In genomic region chr1:1678581-1679380, GRCh38 we compare ENCODE assay signal across 10 cellular contexts. TPM values are rescaled to one million over a fixed set of nuclear protein-coding genes. Genes with fewer than 3 reads are reported as not detected.
DNase-seq lines count a peak whose midpoint lies in the region; ATAC-seq and TF ChIP-seq lines count a peak whose summit lies in the region.
"Had no signal": no experiment of that assay in that cellular context is flagged by ENCODE, and none has a peak within 500 bp of the region (broad histone marks: within the 10 kb centered on the region; RNA-seq: fewer than 3 reads in every experiment).

No MANE protein-coding gene starts in this region.

- no peaks in the 10 kb centered on the region for H3K9me3 ChIP-seq in lower lobe of right lung
- H3K9me3 ChIP-seq: neutrophil had no signal

- H3K9me3 Mint-ChIP-seq in activated naive CD8-positive, alpha-beta T cell (ENCODE audit: low read depth) = no peaks in the 10 kb centered on the region

- H3K27ac ChIP-seq in lower lobe of right lung = no peak overlapping the region
- H3K27ac ChIP-seq: neutrophil had no signal

- H3K36me3 Mint-ChIP-seq in activated naive CD8-positive, alpha-beta T cell = no peaks in the 10 kb centered on the region

- TF ChIP-seq CTCF in lower lobe of right lung (IDR thresholded peaks at IDR 0.05) = no peak

- no peaks in the 10 kb centered on the region for H3K27me3 ChIP-seq in lower lobe of right lung (ENCODE audit: low read depth)
- H3K27me3 ChIP-seq: neutrophil had no signal

- H3K4me1 ChIP-seq in lower lobe of right lung = peaks cover 8% of the 10 kb centered on the region

- DNase-seq in lower lobe of right lung (peak; percentile 34), NCI-H526 treated with DMSO at 0.1 percent for 48 hours (lab: John Stamatoyannopoulos, UW) (no peak), NCI-H2029 (lab: John Stamatoyannopoulos, UW) (no peak)

- H3K36me3 ChIP-seq in lower lobe of right lung = peaks cover 5% of the 10 kb centered on the region

- H3K27me3 Mint-ChIP-seq in activated naive CD8-positive, alpha-beta T cell = no peaks in the 10 kb centered on the region

- peak overlapping the region; percentile 91 for H3K4me3 Mint-ChIP-seq in activated naive CD8-positive, alpha-beta T cell

- peaks cover 40% of the 10 kb centered on the region for H3K4me1 Mint-ChIP-seq in activated naive CD8-positive, alpha-beta T cell (ENCODE audit: low read depth)

- peak; percentile 4 for ATAC-seq in HG03432 (IDR thresholded peaks at IDR 0.05; ENCODE audit: unreplicated experiment)
- peak in 1 of 2 donors; percentile 38 for ATAC-seq in lower lobe of right lung
- ATAC-seq in GM18498 (IDR thresholded peaks at IDR 0.05; ENCODE audit: unreplicated experiment) = no peak
- no peak for ATAC-seq in HG02798 (IDR thresholded peaks at IDR 0.05; ENCODE audit: poor library complexity, unreplicated experiment)

- H3K4me3 ChIP-seq in GM08714 (ENCODE audit: low read length) (peak overlapping the region; percentile 4; the same call in 1 of the 2 replicates), lower lobe of right lung (no peak overlapping the region)

- intact Hi-C loops in lower lobe of right lung (cut with DNase I) = no loop called here

- peak overlapping the region; percentile 98 for H3K27ac Mint-ChIP-seq in activated naive CD8-positive, alpha-beta T cell

RNA-seq across cellular contexts. Expression of gene SLC35E2B, which starts 13.8 kb away (rescaled TPM):
- total RNA-seq in lower lobe of right lung = 52.7 TPM

RNA-seq across cellular contexts. Expression of gene CDK11B, which starts 20.0 kb away (rescaled TPM):
- total RNA-seq in lower lobe of right lung = 23.0 TPM

RNA-seq across cellular contexts. Expression of gene CDK11A, which starts 45.4 kb away (rescaled TPM):
- total RNA-seq in lower lobe of right lung = 56.1 TPM

RNA-seq across cellular contexts. Expression of gene MMP23B, which starts 46.8 kb away (rescaled TPM):
- 27.2 TPM for total RNA-seq in lower lobe of right lung
- total RNA-seq: SK-MEL-5 had no signal
